ENCODE assay signal across 1 cellular context in genomic region chr20:10429443-10429981, GRCh38.
TF ChIP-seq lines count a peak whose summit lies in the region.

No MANE protein-coding gene starts in this region.

TF ChIP-seq in HepG2, 621 proteins besides CTCF, POLR2A, EP300 and RAD21 (continued from another document and continues in another):
- TF ChIP-seq ZNF644 (CRISPR knock-in tag; IDR thresholded peaks at IDR 0.05; ENCODE audit: low read depth) (peak; percentile 96), ZMYM3 (CRISPR knock-in tag; IDR thresholded peaks at IDR 0.05) (0 out of 2 replicates have a peak, but pooled peaks have one; percentile 56), TBX2 (CRISPR knock-in tag; IDR thresholded peaks at IDR 0.05; ENCODE audit: borderline replicate concordance) (peak; percentile 61; the same call in 1 of the 2 replicates), ZNF281 (CRISPR knock-in tag; IDR thresholded peaks at IDR 0.05; ENCODE audit: borderline replicate concordance) (peak; percentile 56; the same call in 1 of the 2 replicates), ZNF468 (CRISPR knock-in tag; IDR thresholded peaks at IDR 0.05) (no peak), ERF (CRISPR knock-in tag; IDR thresholded peaks at IDR 0.05) (peak; percentile 63), JUND (CRISPR knock-in tag; IDR thresholded peaks at IDR 0.05) (no peak), ZIK1 (CRISPR knock-in tag; IDR thresholded peaks at IDR 0.05; ENCODE audit: borderline replicate concordance, low read depth) (no peak), FOSL2 (CRISPR knock-in tag; IDR thresholded peaks at IDR 0.05) (peak; percentile 67), MXI1 (IDR thresholded peaks at IDR 0.05; ENCODE audit: borderline replicate concordance, low read depth, low read length) (peak; percentile 39; the same call in 1 of the 3 replicates), ZNF841 (CRISPR knock-in tag; IDR thresholded peaks at IDR 0.05; ENCODE audit: borderline replicate concordance) (no peak), TERF1 (CRISPR knock-in tag; IDR thresholded peaks at IDR 0.05) (no peak), SIN3B (IDR thresholded peaks at IDR 0.05; ENCODE audit: low read length) (no peak), ZNF792 (CRISPR knock-in tag; IDR thresholded peaks at IDR 0.05) (peak; percentile 76; the same call in 1 of the 2 replicates), NR2F1 (CRISPR knock-in tag; IDR thresholded peaks at IDR 0.05) (peak; percentile 82 to 90), AHDC1 (CRISPR knock-in tag; IDR thresholded peaks at IDR 0.05; ENCODE audit: borderline replicate concordance) (no peak), PITX1 (CRISPR knock-in tag; IDR thresholded peaks at IDR 0.05) (peak; percentile 88), RFX5 (IDR thresholded peaks at IDR 0.05; ENCODE audit: low read depth, low read length) (no peak), MIER3 (CRISPR knock-in tag; IDR thresholded peaks at IDR 0.05; ENCODE audit: borderline replicate concordance) (peak; percentile 84), MXD4 (CRISPR knock-in tag; IDR thresholded peaks at IDR 0.05) (0 out of 2 replicates have a peak, but pooled peaks have one; percentile 16), SAP130 (CRISPR knock-in tag; IDR thresholded peaks at IDR 0.05; ENCODE audit: low read depth) (peak; percentile 83), ZNF878 (CRISPR knock-in tag; IDR thresholded peaks at IDR 0.05) (0 out of 2 replicates have a peak, but pooled peaks have one; percentile 58), KAT7 (CRISPR knock-in tag; IDR thresholded peaks at IDR 0.05; ENCODE audit: borderline replicate concordance) (peak; percentile 74; the same call in 1 of the 2 replicates)
- TF ChIP-seq, protein P1, sequence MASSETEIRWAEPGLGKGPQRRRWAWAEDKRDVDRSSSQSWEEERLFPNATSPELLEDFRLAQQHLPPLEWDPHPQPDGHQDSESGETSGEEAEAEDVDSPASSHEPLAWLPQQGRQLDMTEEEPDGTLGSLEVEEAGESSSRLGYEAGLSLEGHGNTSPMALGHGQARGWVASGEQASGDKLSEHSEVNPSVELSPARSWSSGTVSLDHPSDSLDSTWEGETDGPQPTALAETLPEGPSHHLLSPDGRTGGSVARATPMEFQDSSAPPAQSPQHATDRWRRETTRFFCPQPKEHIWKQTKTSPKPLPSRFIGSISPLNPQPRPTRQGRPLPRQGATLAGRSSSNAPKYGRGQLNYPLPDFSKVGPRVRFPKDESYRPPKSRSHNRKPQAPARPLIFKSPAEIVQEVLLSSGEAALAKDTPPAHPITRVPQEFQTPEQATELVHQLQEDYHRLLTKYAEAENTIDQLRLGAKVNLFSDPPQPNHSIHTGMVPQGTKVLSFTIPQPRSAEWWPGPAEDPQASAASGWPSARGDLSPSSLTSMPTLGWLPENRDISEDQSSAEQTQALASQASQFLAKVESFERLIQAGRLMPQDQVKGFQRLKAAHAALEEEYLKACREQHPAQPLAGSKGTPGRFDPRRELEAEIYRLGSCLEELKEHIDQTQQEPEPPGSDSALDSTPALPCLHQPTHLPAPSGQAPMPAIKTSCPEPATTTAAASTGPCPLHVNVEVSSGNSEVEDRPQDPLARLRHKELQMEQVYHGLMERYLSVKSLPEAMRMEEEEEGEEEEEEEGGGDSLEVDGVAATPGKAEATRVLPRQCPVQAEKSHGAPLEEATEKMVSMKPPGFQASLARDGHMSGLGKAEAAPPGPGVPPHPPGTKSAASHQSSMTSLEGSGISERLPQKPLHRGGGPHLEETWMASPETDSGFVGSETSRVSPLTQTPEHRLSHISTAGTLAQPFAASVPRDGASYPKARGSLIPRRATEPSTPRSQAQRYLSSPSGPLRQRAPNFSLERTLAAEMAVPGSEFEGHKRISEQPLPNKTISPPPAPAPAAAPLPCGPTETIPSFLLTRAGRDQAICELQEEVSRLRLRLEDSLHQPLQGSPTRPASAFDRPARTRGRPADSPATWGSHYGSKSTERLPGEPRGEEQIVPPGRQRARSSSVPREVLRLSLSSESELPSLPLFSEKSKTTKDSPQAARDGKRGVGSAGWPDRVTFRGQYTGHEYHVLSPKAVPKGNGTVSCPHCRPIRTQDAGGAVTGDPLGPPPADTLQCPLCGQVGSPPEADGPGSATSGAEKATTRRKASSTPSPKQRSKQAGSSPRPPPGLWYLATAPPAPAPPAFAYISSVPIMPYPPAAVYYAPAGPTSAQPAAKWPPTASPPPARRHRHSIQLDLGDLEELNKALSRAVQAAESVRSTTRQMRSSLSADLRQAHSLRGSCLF (CRISPR knock-in tag; IDR thresholded peaks at IDR 0.05; ENCODE audit: borderline replicate concordance), result no peak
- TF ChIP-seq, protein P2, sequence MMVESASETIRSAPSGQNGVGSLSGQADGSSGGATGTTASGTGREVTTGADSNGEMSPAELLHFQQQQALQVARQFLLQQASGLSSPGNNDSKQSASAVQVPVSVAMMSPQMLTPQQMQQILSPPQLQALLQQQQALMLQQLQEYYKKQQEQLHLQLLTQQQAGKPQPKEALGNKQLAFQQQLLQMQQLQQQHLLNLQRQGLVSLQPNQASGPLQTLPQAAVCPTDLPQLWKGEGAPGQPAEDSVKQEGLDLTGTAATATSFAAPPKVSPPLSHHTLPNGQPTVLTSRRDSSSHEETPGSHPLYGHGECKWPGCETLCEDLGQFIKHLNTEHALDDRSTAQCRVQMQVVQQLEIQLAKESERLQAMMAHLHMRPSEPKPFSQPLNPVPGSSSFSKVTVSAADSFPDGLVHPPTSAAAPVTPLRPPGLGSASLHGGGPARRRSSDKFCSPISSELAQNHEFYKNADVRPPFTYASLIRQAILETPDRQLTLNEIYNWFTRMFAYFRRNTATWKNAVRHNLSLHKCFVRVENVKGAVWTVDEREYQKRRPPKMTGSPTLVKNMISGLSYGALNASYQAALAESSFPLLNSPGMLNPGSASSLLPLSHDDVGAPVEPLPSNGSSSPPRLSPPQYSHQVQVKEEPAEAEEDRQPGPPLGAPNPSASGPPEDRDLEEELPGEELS (CRISPR knock-in tag; IDR thresholded peaks at IDR 0.05), result 0 out of 2 replicates have a peak, but pooled peaks have one; percentile 24
- TF ChIP-seq, protein P3, sequence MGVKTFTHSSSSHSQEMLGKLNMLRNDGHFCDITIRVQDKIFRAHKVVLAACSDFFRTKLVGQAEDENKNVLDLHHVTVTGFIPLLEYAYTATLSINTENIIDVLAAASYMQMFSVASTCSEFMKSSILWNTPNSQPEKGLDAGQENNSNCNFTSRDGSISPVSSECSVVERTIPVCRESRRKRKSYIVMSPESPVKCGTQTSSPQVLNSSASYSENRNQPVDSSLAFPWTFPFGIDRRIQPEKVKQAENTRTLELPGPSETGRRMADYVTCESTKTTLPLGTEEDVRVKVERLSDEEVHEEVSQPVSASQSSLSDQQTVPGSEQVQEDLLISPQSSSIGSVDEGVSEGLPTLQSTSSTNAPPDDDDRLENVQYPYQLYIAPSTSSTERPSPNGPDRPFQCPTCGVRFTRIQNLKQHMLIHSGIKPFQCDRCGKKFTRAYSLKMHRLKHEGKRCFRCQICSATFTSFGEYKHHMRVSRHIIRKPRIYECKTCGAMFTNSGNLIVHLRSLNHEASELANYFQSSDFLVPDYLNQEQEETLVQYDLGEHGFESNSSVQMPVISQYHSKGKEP (CRISPR knock-in tag; IDR thresholded peaks at IDR 0.05), result no peak
- TF ChIP-seq, protein P4, sequence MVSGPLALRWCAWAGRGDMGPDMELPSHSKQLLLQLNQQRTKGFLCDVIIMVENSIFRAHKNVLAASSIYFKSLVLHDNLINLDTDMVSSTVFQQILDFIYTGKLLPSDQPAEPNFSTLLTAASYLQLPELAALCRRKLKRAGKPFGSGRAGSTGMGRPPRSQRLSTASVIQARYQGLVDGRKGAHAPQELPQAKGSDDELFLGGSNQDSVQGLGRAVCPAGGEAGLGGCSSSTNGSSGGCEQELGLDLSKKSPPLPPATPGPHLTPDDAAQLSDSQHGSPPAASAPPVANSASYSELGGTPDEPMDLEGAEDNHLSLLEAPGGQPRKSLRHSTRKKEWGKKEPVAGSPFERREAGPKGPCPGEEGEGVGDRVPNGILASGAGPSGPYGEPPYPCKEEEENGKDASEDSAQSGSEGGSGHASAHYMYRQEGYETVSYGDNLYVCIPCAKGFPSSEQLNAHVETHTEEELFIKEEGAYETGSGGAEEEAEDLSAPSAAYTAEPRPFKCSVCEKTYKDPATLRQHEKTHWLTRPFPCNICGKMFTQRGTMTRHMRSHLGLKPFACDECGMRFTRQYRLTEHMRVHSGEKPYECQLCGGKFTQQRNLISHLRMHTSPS (CRISPR knock-in tag; IDR thresholded peaks at IDR 0.05; ENCODE audit: low read depth), result no peak
- TF ChIP-seq, protein P5, sequence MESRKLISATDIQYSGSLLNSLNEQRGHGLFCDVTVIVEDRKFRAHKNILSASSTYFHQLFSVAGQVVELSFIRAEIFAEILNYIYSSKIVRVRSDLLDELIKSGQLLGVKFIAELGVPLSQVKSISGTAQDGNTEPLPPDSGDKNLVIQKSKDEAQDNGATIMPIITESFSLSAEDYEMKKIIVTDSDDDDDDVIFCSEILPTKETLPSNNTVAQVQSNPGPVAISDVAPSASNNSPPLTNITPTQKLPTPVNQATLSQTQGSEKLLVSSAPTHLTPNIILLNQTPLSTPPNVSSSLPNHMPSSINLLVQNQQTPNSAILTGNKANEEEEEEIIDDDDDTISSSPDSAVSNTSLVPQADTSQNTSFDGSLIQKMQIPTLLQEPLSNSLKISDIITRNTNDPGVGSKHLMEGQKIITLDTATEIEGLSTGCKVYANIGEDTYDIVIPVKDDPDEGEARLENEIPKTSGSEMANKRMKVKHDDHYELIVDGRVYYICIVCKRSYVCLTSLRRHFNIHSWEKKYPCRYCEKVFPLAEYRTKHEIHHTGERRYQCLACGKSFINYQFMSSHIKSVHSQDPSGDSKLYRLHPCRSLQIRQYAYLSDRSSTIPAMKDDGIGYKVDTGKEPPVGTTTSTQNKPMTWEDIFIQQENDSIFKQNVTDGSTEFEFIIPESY (CRISPR knock-in tag; IDR thresholded peaks at IDR 0.05), result peak; percentile 98
